ENCODE assay signal across 25 cellular contexts in genomic region chr21:44405091-44405947, GRCh38.
"Had no signal": no experiment of that assay in that cellular context is flagged by ENCODE, and none has a peak within 500 bp of the region (broad histone marks: within the 10 kb centered on the region; RNA-seq: fewer than 3 reads in every experiment).

No MANE protein-coding gene starts in this region.

- H3K4me3 Mint-ChIP-seq: effector memory CD8-positive, alpha-beta T cell; memory B cell; natural killer cell treated with Interleukin-12 subunit alpha and Interleukin-12 subunit beta and Interleukin-15 and Interleukin-18, amount 100 ng/mL, for 72 hours; stimulated activated naive B cell treated with anti-CD40 and anti-IgM and Interleukin-4, amounts not matched to agents 10 μg/mL and 1 μg/mL and 100 μg/mL, for 72 hours; stimulated activated naive CD8-positive, alpha-beta T cell treated with anti-CD3 and anti-CD28 coated beads, Interleukin-15, amount 100 ng/mL, for 72 hours had no signal

- H3K4me1 ChIP-seq: esophagus muscularis mucosa, gastrocnemius medialis, heart right ventricle, left ventricle myocardium inferior, lower lobe of right lung, parathyroid adenoma, prostate gland, right lobe of liver, thyroid gland, upper lobe of left lung, vagina had no signal

- DNase-seq: cortex of kidney; effector memory CD8-positive, alpha-beta T cell; heart right ventricle; hypothalamus; left ventricle myocardium inferior; lower lobe of right lung; midbrain; occipital lobe; stimulated activated CD4-positive, alpha-beta T cell treated with anti-CD3 and anti-CD28 coated beads, Interleukin-15, amount 100 ng/mL, for 24 hours; stimulated activated CD4-positive, alpha-beta T cell treated with anti-CD3 and anti-CD28 coated beads, Interleukin-1b, Interleukin-23, amount 100 ng/mL, for 48 hours; stimulated activated CD4-positive, alpha-beta T cell treated with anti-CD3 and anti-CD28 coated beads, Interleukin-4, amount 100 ng/mL, for 24 hours; stimulated activated naive B cell treated with anti-CD40 and anti-IgM and Interleukin-4, amounts not matched to agents 10 μg/mL and 1 μg/mL and 100 μg/mL, for 72 hours; stimulated activated naive CD8-positive, alpha-beta T cell treated with anti-CD3 and anti-CD28 coated beads, Interleukin-15, amount 100 ng/mL, for 72 hours; substantia nigra; thyroid gland had no signal

- H3K27me3 ChIP-seq: gastrocnemius medialis, right lobe of liver, thyroid gland, upper lobe of left lung, vagina had no signal

- H2AFZ ChIP-seq: parathyroid adenoma had no signal

- H3K27ac ChIP-seq: epithelial cell of prostate, esophagus muscularis mucosa, gastrocnemius medialis, heart right ventricle, left ventricle myocardium inferior, lower lobe of right lung, parathyroid adenoma, prostate gland, right lobe of liver, thyroid gland, upper lobe of left lung, vagina had no signal

- H3K4me3 ChIP-seq: esophagus muscularis mucosa, gastrocnemius medialis, heart right ventricle, left ventricle myocardium inferior, lower lobe of right lung, prostate gland, right lobe of liver, thyroid gland, upper lobe of left lung, vagina had no signal

- H3K27ac Mint-ChIP-seq: natural killer cell treated with Interleukin-12 subunit alpha and Interleukin-12 subunit beta and Interleukin-15 and Interleukin-18, amount 100 ng/mL, for 72 hours; stimulated activated naive B cell treated with anti-CD40 and anti-IgM and Interleukin-4, amounts not matched to agents 10 μg/mL and 1 μg/mL and 100 μg/mL, for 72 hours had no signal

- H3K79me2 ChIP-seq: parathyroid adenoma had no signal

- H3K9me3 Mint-ChIP-seq: effector memory CD8-positive, alpha-beta T cell; natural killer cell treated with Interleukin-12 subunit alpha and Interleukin-12 subunit beta and Interleukin-15 and Interleukin-18, amount 100 ng/mL, for 72 hours had no signal

- H3K9ac ChIP-seq: parathyroid adenoma had no signal

- H3K27me3 Mint-ChIP-seq: effector memory CD8-positive, alpha-beta T cell; memory B cell; natural killer cell treated with Interleukin-12 subunit alpha and Interleukin-12 subunit beta and Interleukin-15 and Interleukin-18, amount 100 ng/mL, for 72 hours; stimulated activated naive B cell treated with anti-CD40 and anti-IgM and Interleukin-4, amounts not matched to agents 10 μg/mL and 1 μg/mL and 100 μg/mL, for 72 hours; stimulated activated naive CD8-positive, alpha-beta T cell treated with anti-CD3 and anti-CD28 coated beads, Interleukin-15, amount 100 ng/mL, for 72 hours had no signal

- ATAC-seq: effector memory CD8-positive, alpha-beta T cell; gastrocnemius medialis; heart right ventricle; lower lobe of right lung; stimulated activated naive B cell treated with anti-CD40 and anti-IgM and Interleukin-4, amounts not matched to agents 10 μg/mL and 1 μg/mL and 100 μg/mL, for 72 hours; stimulated activated naive CD8-positive, alpha-beta T cell treated with anti-CD3 and anti-CD28 coated beads, Interleukin-15, amount 100 ng/mL, for 72 hours had no signal

- H3K36me3 ChIP-seq: esophagus muscularis mucosa, gastrocnemius medialis, left ventricle myocardium inferior, lower lobe of right lung, prostate gland, right lobe of liver, thyroid gland, vagina had no signal

- H3K4me1 Mint-ChIP-seq: memory B cell; stimulated activated naive B cell treated with anti-CD40 and anti-IgM and Interleukin-4, amounts not matched to agents 10 μg/mL and 1 μg/mL and 100 μg/mL, for 72 hours had no signal

- H3K9me3 ChIP-seq: esophagus muscularis mucosa, gastrocnemius medialis, heart right ventricle, left ventricle myocardium inferior, lower lobe of right lung, prostate gland, right lobe of liver, thyroid gland, upper lobe of left lung, vagina had no signal
